In the genomic region with DNA sequence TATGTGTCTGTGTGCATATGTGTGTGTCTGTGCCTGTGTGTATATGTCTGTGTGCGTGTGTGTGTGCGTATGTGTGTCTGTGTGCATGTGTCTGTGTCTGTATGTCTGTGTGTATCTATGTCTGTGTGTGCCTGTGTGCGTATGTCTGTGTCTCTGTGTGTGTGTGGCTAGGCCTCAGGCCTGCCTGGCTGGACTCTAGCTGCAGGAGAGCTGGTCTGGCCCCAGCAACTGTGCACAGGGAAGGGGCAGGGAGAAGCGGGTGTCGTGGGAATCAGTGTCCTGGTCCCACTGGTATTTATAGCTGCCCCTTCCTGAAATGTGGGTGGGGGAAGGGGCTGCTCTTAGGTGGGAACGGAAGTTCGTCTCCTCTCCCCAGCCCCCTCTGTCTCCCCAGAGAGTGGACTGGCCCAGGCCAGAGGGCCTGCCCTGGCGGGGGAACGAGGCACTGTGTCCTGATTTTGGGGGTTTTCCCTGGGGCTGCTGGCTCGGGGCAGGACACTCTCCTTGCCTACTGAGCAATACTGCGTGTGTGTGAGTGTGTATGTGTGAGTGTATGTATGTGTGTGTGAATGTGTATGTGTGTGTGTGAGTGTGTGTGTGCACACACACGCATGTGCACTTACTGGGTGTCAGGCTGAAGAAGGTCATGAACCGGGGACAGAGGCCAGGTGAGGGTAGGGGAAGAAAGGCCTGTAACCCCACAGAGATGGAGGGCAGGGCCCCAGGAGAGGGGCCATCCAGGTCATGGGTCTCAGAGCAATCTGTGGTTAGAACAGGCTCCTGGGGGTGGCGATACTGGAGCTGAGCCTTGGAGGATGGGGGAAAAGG, we compare ENCODE assay signal across 15 cellular contexts. TPM values are rescaled to one million over a fixed set of nuclear protein-coding genes. Genes with fewer than 3 reads are reported as not detected.
DNase-seq lines count a peak whose midpoint lies in the region; ATAC-seq, FAIRE-seq and TF ChIP-seq lines count a peak whose summit lies in the region.
"Had no signal": no experiment of that assay in that cellular context is flagged by ENCODE, and none has a peak within 500 bp of the region (broad histone marks: within the 10 kb centered on the region; RNA-seq: fewer than 3 reads in every experiment).

No MANE protein-coding gene starts in this region.

- H3K27ac ChIP-seq in skeletal muscle tissue (ENCODE audit: low read depth, low read length) (peak overlapping the region; percentile 52), adrenal gland (peak overlapping the region in 1 of 5 donors; percentile 40)
- H3K27ac ChIP-seq: GM23248 had no signal

- FAIRE-seq in GM12892 (lab: Jason Lieb, UNC), result peak; percentile 21
- FAIRE-seq: D721Med, endometrium had no signal

- H3K9me3 Mint-ChIP-seq in activated T-helper 17 cell treated with anti-CD3 and anti-CD28 coated beads, Interleukin-2, amount 50 U/mL, for 72 hours, result no peaks in the 10 kb centered on the region

- no peak for DNase-seq in GM12892 (ENCODE audit: insufficient read length)
- DNase-seq in islet precursor cell, result peak; percentile 78
- no peak for DNase-seq in DMS114 treated with DMSO at 0.1 percent for 48 hours (lab: John Stamatoyannopoulos, UW; ENCODE audit: unreplicated experiment)
- DNase-seq in adrenal gland, result no peak
- DNase-seq: activated gamma-delta T cell treated with Interleukin-2 at 50 U/mL for 16 hours; GM23248; NCI-H446; SK-N-SH; stimulated activated CD4-positive, alpha-beta T cell treated with anti-CD3 and anti-CD28 coated beads, Interleukin-4, amount 100 ng/mL, for 4 hours had no signal

- H3K9me3 ChIP-seq in skeletal muscle tissue (ENCODE audit: control insufficient read depth in 3 of 3, low read length in 3 of 3), result no peaks in the 10 kb centered on the region
- H3K9me3 ChIP-seq in adrenal gland (replicated peaks in 1 of 3), result no peaks in the 10 kb centered on the region
- H3K9me3 ChIP-seq: SK-N-SH had no signal

- no peaks in the 10 kb centered on the region for H3K27me3 Mint-ChIP-seq in activated T-helper 17 cell treated with anti-CD3 and anti-CD28 coated beads, Interleukin-2, amount 50 U/mL, for 72 hours

- H3K36me3 ChIP-seq in skeletal muscle tissue (ENCODE audit: control insufficient read depth in 3 of 3, insufficient read depth in 3 of 3, low read length in 3 of 3) (no peaks in the 10 kb centered on the region), adrenal gland (replicated peaks in 1 of 2) (no peaks in the 10 kb centered on the region)

- H3K27ac Mint-ChIP-seq in activated T-helper 17 cell treated with anti-CD3 and anti-CD28 coated beads, Interleukin-2, amount 50 U/mL, for 72 hours, result peak overlapping the region; percentile 10

- no peak for TF ChIP-seq CTCF in adrenal gland (IDR thresholded peaks at IDR 0.05)

- TF ChIP-seq POLR2A in GM12892 (IDR thresholded peaks at IDR 0.05; ENCODE audit: low read depth, low read length) (no peak), adrenal gland (IDR thresholded peaks at IDR 0.05) (no peak)

- H3K9ac ChIP-seq in skeletal muscle tissue (ENCODE audit: low read depth in 1 of 3, low read length in 3 of 3), result peak overlapping the region in 1 of 3 donors; percentile 54
- H3K9ac ChIP-seq: GM23248, SK-N-SH had no signal

- H3K4me1 ChIP-seq in skeletal muscle tissue (ENCODE audit: control insufficient read depth in 3 of 3, insufficient read depth in 3 of 3, low read length in 3 of 3) (peaks cover 22 to 67% (median 42%) of the 10 kb centered on the region in 3 donors), adrenal gland (replicated peaks in 1 of 2) (peaks cover 0 to 10% of the 10 kb centered on the region in 2 donors)

- H3K4me3 Mint-ChIP-seq in activated T-helper 17 cell treated with anti-CD3 and anti-CD28 coated beads, Interleukin-2, amount 50 U/mL, for 72 hours, result no peak overlapping the region

- no peaks in the 10 kb centered on the region for H3K27me3 ChIP-seq in skeletal muscle tissue (ENCODE audit: control insufficient read depth in 3 of 3, insufficient read depth in 3 of 3, low read length in 3 of 3)
- no peaks in the 10 kb centered on the region for H3K27me3 ChIP-seq in adrenal gland

- 76 to 85% (median 80%) methylated on average over 9 to 14 of the region's 14 CpGs for WGBS in adrenal gland, 4 donors

- no peak overlapping the region for H3K4me3 ChIP-seq in skeletal muscle tissue (ENCODE audit: low read length in 3 of 3)
- H3K4me3 ChIP-seq in adrenal gland, result no peak overlapping the region
- H3K4me3 ChIP-seq: GM23248 had no signal

- no peaks in the 10 kb centered on the region for H3K4me1 Mint-ChIP-seq in activated T-helper 17 cell treated with anti-CD3 and anti-CD28 coated beads, Interleukin-2, amount 50 U/mL, for 72 hours

- no peak for ATAC-seq in activated T-helper 17 cell treated with anti-CD3 and anti-CD28 coated beads, Interleukin-2, amount 50 U/mL, for 72 hours (replicated peaks)
- ATAC-seq in HG02840 (IDR thresholded peaks at IDR 0.05; ENCODE audit: low FRiP score, unreplicated experiment) (no peak), GM18520 (IDR thresholded peaks at IDR 0.05; ENCODE audit: unreplicated experiment) (no peak)

- intact Hi-C loops in adrenal gland (cut with DNase I), result no loop called here

- no peaks in the 10 kb centered on the region for H3K36me3 Mint-ChIP-seq in activated T-helper 17 cell treated with anti-CD3 and anti-CD28 coated beads, Interleukin-2, amount 50 U/mL, for 72 hours (ENCODE audit: low read depth)

RNA-seq across cellular contexts. Expression of gene CSPG4, which starts 6.6 kb away (rescaled TPM):
- polyA plus RNA-seq in GM12892 (2012; ENCODE audit: missing spikeins), result 0.02 TPM
- under 1 TPM in 1 of 2 donors, not detected in 1; 0.02 TPM for total RNA-seq in activated T-helper 17 cell treated with anti-CD3 and anti-CD28 coated beads, Interleukin-2, amount 50 U/mL, for 72 hours
- total RNA-seq in skeletal muscle tissue, result 71.5 TPM
- total RNA-seq in adrenal gland, result 1 to 10 TPM; 1.3 to 6.3 (median 2.5) TPM
- 1 to 10 TPM in 2 of 3 donors, under 1 TPM in 1; 0.55 to 6.6 (median 4.3) TPM for polyA plus RNA-seq in adrenal gland

RNA-seq across cellular contexts. Expression of gene SNX33, which starts 58.4 kb away (rescaled TPM):
- polyA plus RNA-seq in GM12892 (2012; ENCODE audit: missing spikeins), result 0.49 TPM
- 10 to 100 TPM in 1 of 2 donors, 1 to 10 TPM in 1; 2.6 to 12.1 TPM for total RNA-seq in activated T-helper 17 cell treated with anti-CD3 and anti-CD28 coated beads, Interleukin-2, amount 50 U/mL, for 72 hours
- 8.4 TPM for total RNA-seq in skeletal muscle tissue
- 10 to 100 TPM; 15.3 to 41.4 (median 25.4) TPM for total RNA-seq in adrenal gland
- polyA plus RNA-seq in adrenal gland, result 10 to 100 TPM; 12.1 to 18.3 (median 12.9) TPM
